ENCODE assay signal across 8 cellular contexts in genomic region chr16:1198671-1199341, GRCh38. TPM values are rescaled to one million over a fixed set of nuclear protein-coding genes. Genes with fewer than 3 reads are reported as not detected.
"Had no signal": no experiment of that assay in that cellular context is flagged by ENCODE, and none has a peak within 500 bp of the region (broad histone marks: within the 10 kb centered on the region; RNA-seq: fewer than 3 reads in every experiment).

No MANE protein-coding gene starts in this region.

RNA-seq across cellular contexts. Expression of gene TPSG1, which starts 26.3 kb away (rescaled TPM):
- total RNA-seq: activated CD4-positive, alpha-beta T cell treated with anti-CD3 and anti-CD28 coated beads, Interleukin-2, amount 10 ng/mL, durations not matched to agents 7 days and 5 days; activated CD8-positive, alpha-beta memory T cell treated with anti-CD3 and anti-CD28 coated beads, Interleukin-2, amount 10 ng/mL, durations not matched to agents 7 days and 5 days; bronchial epithelial cell; M059J; PC-3; SJSA1; T-cell; T-helper 17 cell had no signal

RNA-seq across cellular contexts. Expression of gene TPSB2, which starts 31.2 kb away (rescaled TPM):
- total RNA-seq: activated CD4-positive, alpha-beta T cell treated with anti-CD3 and anti-CD28 coated beads, Interleukin-2, amount 10 ng/mL, durations not matched to agents 7 days and 5 days; activated CD8-positive, alpha-beta memory T cell treated with anti-CD3 and anti-CD28 coated beads, Interleukin-2, amount 10 ng/mL, durations not matched to agents 7 days and 5 days; bronchial epithelial cell; M059J; PC-3; SJSA1; T-helper 17 cell had no signal

RNA-seq across cellular contexts. Expression of gene TPSAB1, which starts 41.7 kb away (rescaled TPM):
- total RNA-seq: activated CD4-positive, alpha-beta T cell treated with anti-CD3 and anti-CD28 coated beads, Interleukin-2, amount 10 ng/mL, durations not matched to agents 7 days and 5 days; activated CD8-positive, alpha-beta memory T cell treated with anti-CD3 and anti-CD28 coated beads, Interleukin-2, amount 10 ng/mL, durations not matched to agents 7 days and 5 days; bronchial epithelial cell; M059J; PC-3; SJSA1; T-helper 17 cell had no signal

RNA-seq across cellular contexts. Expression of gene CACNA1H, which starts 45.9 kb away (rescaled TPM):
- total RNA-seq: bronchial epithelial cell, SJSA1 had no signal

RNA-seq across cellular contexts. Expression of gene TPSD1, which starts 57.1 kb away (rescaled TPM):
- total RNA-seq: activated CD4-positive, alpha-beta T cell treated with anti-CD3 and anti-CD28 coated beads, Interleukin-2, amount 10 ng/mL, durations not matched to agents 7 days and 5 days; activated CD8-positive, alpha-beta memory T cell treated with anti-CD3 and anti-CD28 coated beads, Interleukin-2, amount 10 ng/mL, durations not matched to agents 7 days and 5 days; bronchial epithelial cell; M059J; PC-3; SJSA1; T-helper 17 cell had no signal
